ENCODE assay signal across 8 cellular contexts in genomic region chr12:56299853-56300643, GRCh38. TPM values are rescaled to one million over a fixed set of nuclear protein-coding genes. Genes with fewer than 3 reads are reported as not detected.
DNase-seq lines count a peak whose midpoint lies in the region; ATAC-seq and TF ChIP-seq lines count a peak whose summit lies in the region.

Gene CS (minus strand): TSS chr12:56300330. CDS start chr12:56300201, 129 bp downstream.

- no peaks in the 10 kb centered on the region for H3K36me3 ChIP-seq in CD8-positive, alpha-beta T cell (ENCODE audit: insufficient read depth, low read length)
- H3K36me3 ChIP-seq in lung (ENCODE audit: control insufficient read depth in 2 of 2, insufficient read depth in 2 of 2, low read length in 2 of 2): peaks cover 0 to 2% of the 10 kb centered on the region in 2 donors

- H3K4me1 ChIP-seq in CD8-positive, alpha-beta T cell (ENCODE audit: insufficient read depth, low read length): peaks cover 45% of the 10 kb centered on the region
- H3K4me1 ChIP-seq in lung (ENCODE audit: control insufficient read depth in 2 of 2, insufficient read depth in 2 of 2, low read length in 2 of 2): peaks cover 13 to 22% of the 10 kb centered on the region in 2 donors

- POLR2A ChIA-PET in CD8-positive, alpha-beta T cell (lab: Charles Lee): interaction anchor here (0.6 to 1.9 kb wide), 8 partner anchors 8 to 366 kb away, joined by 3 to 10 read pairs (median 4); partner anchors contain the start of genes RAB5B and SMARCC2

- ATAC-seq in CD8-positive, alpha-beta T cell: peak; percentile 95
- ATAC-seq in GM19467 (IDR thresholded peaks at IDR 0.05; ENCODE audit: unreplicated experiment) (peak; percentile 94), lung (ENCODE audit: insufficient read depth, low FRiP score) (peak; percentile 99)

- peak within 1 kb of the TSS; percentile 80 for H3K4me3 ChIP-seq in CD8-positive, alpha-beta T cell (ENCODE audit: low read depth, low read length)
- peak within 1 kb of the TSS; percentile 91 for H3K4me3 ChIP-seq in lung

- CTCF ChIA-PET in CD8-positive, alpha-beta T cell (lab: Charles Lee): interaction anchor here (0.9 to 1.4 kb wide), 2 partner anchors 109 to 255 kb away, joined by 3 read pairs; no protein-coding TSS in a partner anchor

- H3K4me1 Mint-ChIP-seq in CD8-positive, alpha-beta T cell (ENCODE audit: low read depth): peaks cover 55% of the 10 kb centered on the region

- no peaks in the 10 kb centered on the region for H3K9me3 ChIP-seq in CD8-positive, alpha-beta T cell (ENCODE audit: low read length)
- H3K9me3 ChIP-seq in lung (ENCODE audit: control insufficient read depth in 2 of 2, insufficient read depth in 1 of 2, low read length in 1 of 2): no peaks in the 10 kb centered on the region

- no peaks in the 10 kb centered on the region for H3K27me3 Mint-ChIP-seq in CD8-positive, alpha-beta T cell (ENCODE audit: low read depth)

- peak within 1 kb of the TSS; percentile 77 for H3K27ac ChIP-seq in CD8-positive, alpha-beta T cell (ENCODE audit: low read depth, low read length)
- peak within 1 kb of the TSS; percentile 95 to 97 for H3K27ac ChIP-seq in lung (ENCODE audit: low read depth in 1 of 2, low read length in 1 of 2)

- DNase-seq in CD8-positive, alpha-beta T cell: peak; percentile 97 to 99 (median 99)
- peak; percentile 91 for DNase-seq in HS-27A (ENCODE audit: low read depth)
- peak; percentile 96 for DNase-seq in NK-92 (lab: John Stamatoyannopoulos, UW; ENCODE audit: unreplicated experiment)
- DNase-seq in activated CD8-positive, alpha-beta memory T cell treated with anti-CD3 and anti-CD28 coated beads for 1 hour (ENCODE audit: extremely low read depth in 1 of 2, low read depth in 1 of 2): peak; percentile 97 to 98
- peak; percentile 99 for DNase-seq in effector CD4-positive, alpha-beta T cell
- DNase-seq in lung (ENCODE audit: low spot score): peak; percentile 99
- DNase-seq in stimulated activated CD4-positive, alpha-beta T cell treated with anti-CD3 and anti-CD28 coated beads, TNF-alpha, amount 100 ng/mL, for 4 hours (ENCODE audit: low read depth in 3 of 3): peak; percentile 96 to 98 (median 97)

- H3K36me3 Mint-ChIP-seq in CD8-positive, alpha-beta T cell: peaks cover 31% of the 10 kb centered on the region

- no peak for TF ChIP-seq CTCF in CD8-positive, alpha-beta T cell (IDR thresholded peaks at IDR 0.05)
- TF ChIP-seq CTCF in lung (IDR thresholded peaks at IDR 0.05; ENCODE audit: control extremely low read depth, extremely low read depth): no peak

- no peaks in the 10 kb centered on the region for H3K27me3 ChIP-seq in CD8-positive, alpha-beta T cell (ENCODE audit: insufficient read depth, low read length)
- H3K27me3 ChIP-seq in lung (ENCODE audit: control insufficient read depth, insufficient read depth): no peaks in the 10 kb centered on the region

- peak within 1 kb of the TSS; percentile 95 for H3K4me3 Mint-ChIP-seq in CD8-positive, alpha-beta T cell

- H3K9me3 Mint-ChIP-seq in CD8-positive, alpha-beta T cell: no peaks in the 10 kb centered on the region

- WGBS in lung, 2 donors: 0 to 1% methylated on average over 58 to 63 of the region's 63 CpGs

- intact Hi-C loops in CD8-positive, alpha-beta T cell (cut with DNase I, micrococcal nuclease): loop anchor here (1.0 to 2.0 kb wide), 11 partner anchors 9 to 562 kb away; partner anchors contain the start of genes COQ10A (in 2 of the 2), STAT2 (in 2 of the 2), ANKRD52 (in 1 of the 2) and IL23A (in 1 of the 2)

- peak within 1 kb of the TSS; percentile 94 for H3K27ac Mint-ChIP-seq in CD8-positive, alpha-beta T cell

RNA-seq across cellular contexts. Expression of gene CS, which starts in this region (rescaled TPM):
- 100 to 1,000 TPM; 154 to 159 TPM for total RNA-seq in CD8-positive, alpha-beta T cell
- 100 to 1,000 TPM; 101 to 204 TPM for total RNA-seq in lung
- 10 to 100 TPM; 43.1 to 87.9 TPM for polyA plus RNA-seq in lung

Comparison
In these comparisons a context has a peak if more than half of its experiments do, and no peak if none do; other contexts are left out.
1. Peak in every context shown above with its lines: DNase-seq, ATAC-seq, H3K4me3 ChIP-seq and H3K27ac ChIP-seq.